1 cellular context compared by ENCODE assay signal in genomic region chr20:4068708-4069107, GRCh38.
TF ChIP-seq lines count a peak whose summit lies in the region.

No MANE protein-coding gene starts in this region.

TF ChIP-seq in SK-N-SH treated with all-trans-retinoic acid at 6 μM for 48 hours, 23 proteins besides CTCF, POLR2A, EP300 and RAD21 (continued from another document):
- TF ChIP-seq PATZ1 (CRISPR knock-in tag; IDR thresholded peaks at IDR 0.05; ENCODE audit: borderline replicate concordance) = no peak
- TF ChIP-seq BACH2 (CRISPR knock-in tag; IDR thresholded peaks at IDR 0.05; ENCODE audit: borderline replicate concordance) = no peak
- TF ChIP-seq CSRNP3 (CRISPR knock-in tag; IDR thresholded peaks at IDR 0.05) = no peak
- no peak for TF ChIP-seq ESRRG (CRISPR knock-in tag; IDR thresholded peaks at IDR 0.05)
- TF ChIP-seq TCF4 (CRISPR knock-in tag; IDR thresholded peaks at IDR 0.05; ENCODE audit: borderline replicate concordance) = no peak
